16 cellular contexts compared by ENCODE assay signal in the genomic region with DNA sequence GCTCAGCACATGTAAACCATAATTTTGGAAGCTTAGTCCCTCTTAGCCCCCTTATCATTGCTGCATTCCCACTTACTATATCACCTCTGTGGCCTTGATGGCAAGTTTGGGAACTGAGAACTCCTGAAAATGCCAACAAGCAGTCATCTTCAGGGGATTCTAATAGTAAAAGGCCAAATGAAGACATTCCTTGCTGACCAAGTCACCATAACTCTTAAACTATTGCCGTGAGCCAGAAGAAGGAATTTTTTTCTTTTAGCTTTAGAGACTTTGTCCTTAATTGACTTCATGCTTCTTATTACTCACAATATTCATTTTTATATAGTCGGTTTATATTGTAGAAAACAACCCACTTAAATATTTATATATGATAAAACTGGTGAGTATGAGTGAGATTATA.
"Had no signal": no experiment of that assay in that cellular context is flagged by ENCODE, and none has a peak within 500 bp of the region (broad histone marks: within the 10 kb centered on the region; RNA-seq: fewer than 3 reads in every experiment).

No MANE protein-coding gene starts in this region.

- H3K27ac Mint-ChIP-seq: activated naive CD4-positive, alpha-beta T cell treated with anti-CD3 and anti-CD28 coated beads, Interleukin-2, amount 10 ng/mL, durations not matched to agents 7 days and 5 days; activated T-helper 17 cell treated with anti-CD3 and anti-CD28 coated beads, Interleukin-2, amount 50 U/mL, for 72 hours; brain; effector memory CD8-positive, alpha-beta T cell; naive B cell; stimulated activated effector memory CD8-positive, alpha-beta T cell treated with anti-CD3 and anti-CD28 coated beads, Interleukin-12 subunit alpha, Interleukin-12 subunit beta, amount 100 ng/mL, for 72 hours; T-helper 1 cell treated with Interleukin-12 subunit alpha and Interleukin-12 subunit beta and Interleukin-4 antibody, amounts not matched to agents 30 μg/mL and 1 μg/mL, for 36 hours; WTC11 had no signal

- H3K9me3 ChIP-seq: tibial nerve had no signal

- DNase-seq: activated CD4-positive, alpha-beta T cell treated with anti-CD3 and anti-CD28 coated beads for 48 hours; activated naive CD4-positive, alpha-beta T cell treated with anti-CD3 and anti-CD28 coated beads, Interleukin-2, amount 10 ng/mL, durations not matched to agents 7 days and 5 days; amniotic stem cell; cortex of kidney; effector memory CD8-positive, alpha-beta T cell; foreskin melanocyte; heart left ventricle; naive B cell had no signal

- H3K27me3 ChIP-seq: heart left ventricle, tibial nerve had no signal

- H3K9me3 Mint-ChIP-seq: activated naive CD4-positive, alpha-beta T cell treated with anti-CD3 and anti-CD28 coated beads, Interleukin-2, amount 10 ng/mL, durations not matched to agents 7 days and 5 days; central memory CD8-positive, alpha-beta T cell; T-helper 1 cell treated with Interleukin-12 subunit alpha and Interleukin-12 subunit beta and Interleukin-4 antibody, amounts not matched to agents 30 μg/mL and 1 μg/mL, for 36 hours had no signal

- H3K4me1 Mint-ChIP-seq: activated naive CD4-positive, alpha-beta T cell treated with anti-CD3 and anti-CD28 coated beads, Interleukin-2, amount 10 ng/mL, durations not matched to agents 7 days and 5 days; activated T-helper 17 cell treated with anti-CD3 and anti-CD28 coated beads, Interleukin-2, amount 50 U/mL, for 72 hours; central memory CD8-positive, alpha-beta T cell; naive B cell; stimulated activated effector memory CD8-positive, alpha-beta T cell treated with anti-CD3 and anti-CD28 coated beads, Interleukin-12 subunit alpha, Interleukin-12 subunit beta, amount 100 ng/mL, for 72 hours had no signal

- H3K4me2 ChIP-seq: smooth muscle cell had no signal

- H3K36me3 Mint-ChIP-seq: activated naive CD4-positive, alpha-beta T cell treated with anti-CD3 and anti-CD28 coated beads, Interleukin-2, amount 10 ng/mL, durations not matched to agents 7 days and 5 days; naive B cell; stimulated activated effector memory CD8-positive, alpha-beta T cell treated with anti-CD3 and anti-CD28 coated beads, Interleukin-12 subunit alpha, Interleukin-12 subunit beta, amount 100 ng/mL, for 72 hours had no signal

- H3K36me3 ChIP-seq: tibial nerve had no signal

- H3K27ac ChIP-seq: tibial nerve had no signal

- H3K4me3 ChIP-seq: heart left ventricle, smooth muscle cell, tibial nerve had no signal

- H3K27me3 Mint-ChIP-seq: activated naive CD4-positive, alpha-beta T cell treated with anti-CD3 and anti-CD28 coated beads, Interleukin-2, amount 10 ng/mL, durations not matched to agents 7 days and 5 days; activated T-helper 17 cell treated with anti-CD3 and anti-CD28 coated beads, Interleukin-2, amount 50 U/mL, for 72 hours; central memory CD8-positive, alpha-beta T cell; effector memory CD8-positive, alpha-beta T cell; naive B cell had no signal

- H3K4me3 Mint-ChIP-seq: activated naive CD4-positive, alpha-beta T cell treated with anti-CD3 and anti-CD28 coated beads, Interleukin-2, amount 10 ng/mL, durations not matched to agents 7 days and 5 days; activated T-helper 17 cell treated with anti-CD3 and anti-CD28 coated beads, Interleukin-2, amount 50 U/mL, for 72 hours; brain; central memory CD8-positive, alpha-beta T cell; effector memory CD8-positive, alpha-beta T cell; naive B cell; stimulated activated effector memory CD8-positive, alpha-beta T cell treated with anti-CD3 and anti-CD28 coated beads, Interleukin-12 subunit alpha, Interleukin-12 subunit beta, amount 100 ng/mL, for 72 hours; T-helper 1 cell treated with Interleukin-12 subunit alpha and Interleukin-12 subunit beta and Interleukin-4 antibody, amounts not matched to agents 30 μg/mL and 1 μg/mL, for 36 hours; WTC11 had no signal

- ATAC-seq: activated T-helper 17 cell treated with anti-CD3 and anti-CD28 coated beads, Interleukin-2, amount 50 U/mL, for 72 hours; effector memory CD8-positive, alpha-beta T cell; heart left ventricle; stimulated activated effector memory CD8-positive, alpha-beta T cell treated with anti-CD3 and anti-CD28 coated beads, Interleukin-12 subunit alpha, Interleukin-12 subunit beta, amount 100 ng/mL, for 72 hours; WTC11 had no signal
